1 cellular context compared by ENCODE assay signal in genomic region chr19:56141416-56141992, GRCh38.
TF ChIP-seq lines count a peak whose summit lies in the region.

No MANE protein-coding gene starts in this region.

TF ChIP-seq in IMR-90, 13 proteins besides CTCF, POLR2A, EP300 and RAD21:
- TF ChIP-seq MAZ (IDR thresholded peaks at IDR 0.05; ENCODE audit: borderline replicate concordance, low read depth, low read length) (no peak), RCOR1 (IDR thresholded peaks at IDR 0.05; ENCODE audit: insufficient replicate concordance, low read length) (no peak), MAFK (IDR thresholded peaks at IDR 0.05; ENCODE audit: low read depth, low read length) (no peak), FOS (IDR thresholded peaks at IDR 0.05; ENCODE audit: low read depth, low read length) (no peak), ELK1 (IDR thresholded peaks at IDR 0.05; ENCODE audit: borderline replicate concordance, low read depth, low read length) (no peak), NFE2L2 (IDR thresholded peaks at IDR 0.05; ENCODE audit: low read depth, low read length) (no peak), SMC3 (IDR thresholded peaks at IDR 0.05; ENCODE audit: low read depth, low read length) (no peak), MXI1 (IDR thresholded peaks at IDR 0.05; ENCODE audit: borderline replicate concordance, low read depth, low read length) (no peak), CEBPB (IDR thresholded peaks at IDR 0.05; ENCODE audit: low read depth, low read length) (no peak), USF2 (IDR thresholded peaks at IDR 0.05; ENCODE audit: low read depth, low read length) (no peak), CHD1 (IDR thresholded peaks at IDR 0.05; ENCODE audit: low read depth, low read length) (no peak), BHLHE40 (IDR thresholded peaks at IDR 0.05; ENCODE audit: low read depth, low read length) (no peak), RFX5 (IDR thresholded peaks at IDR 0.05; ENCODE audit: low read depth, low read length) (no peak)
TF ChIP-seq in IMR-90: peak in this region for 0.
